Comparison of ENCODE assay signal across 7 cellular contexts in genomic region chr9:3181049-3181953, GRCh38.
DNase-seq lines count a peak whose midpoint lies in the region; ATAC-seq, FAIRE-seq and TF ChIP-seq lines count a peak whose summit lies in the region.

No MANE protein-coding gene starts in this region.

- WGBS in GM12878 (ENCODE audit: insufficient coverage, insufficient replicate concordance, low lambda C conversion rate, missing lambda C conversion rate) = 22% methylated on average over 63 of the region's 76 CpGs

- H3K4me2 ChIP-seq in GM12878 (ENCODE audit: control insufficient read depth, insufficient read depth) = no peak overlapping the region
- peak overlapping the region; percentile 39 for H3K4me2 ChIP-seq in keratinocyte (ENCODE audit: control insufficient read depth, extremely low read depth, insufficient read depth, low read depth, low read length)

- intact Hi-C loops in GM12878 (cut with micrococcal nuclease; ENCODE audit: unreplicated experiment) = loop anchor here (2.0 kb wide), 1 partner anchor 324 kb away; no protein-coding TSS in a partner anchor

- ATAC-seq in GM18517 (IDR thresholded peaks at IDR 0.05; ENCODE audit: unreplicated experiment) (peak; percentile 81), HG03521 (IDR thresholded peaks at IDR 0.05; ENCODE audit: unreplicated experiment) (peak; percentile 57), GM12878 (peak; percentile 68)

- dilution Hi-C loops in keratinocyte (cut with MboI; ENCODE audit: extremely low pct_ligation_motif_present, low sequenced_read_pairs) = loop anchor here (25.0 kb wide), 1 partner anchor 294 kb away; no protein-coding TSS in a partner anchor

- peak; percentile 50 for TF ChIP-seq RAD21 in GM12878 (IDR thresholded peaks at IDR 0.05; ENCODE audit: insufficient read depth, low read depth, low read length)

- no peak for TF ChIP-seq POLR2A in GM12878 (IDR thresholded peaks at IDR 0.05; ENCODE audit: low read depth, low read length)

- SMC1A ChIA-PET in GM12878 (lab: Charles Lee; ENCODE audit: uncharacterized antibody, unreplicated experiment) = interaction anchor here (1.3 to 1.6 kb wide), 2 partner anchors 10 to 323 kb away, joined by 4 to 5 read pairs; no protein-coding TSS in a partner anchor

- in situ Hi-C loops in GM12878 (cut with MboI) = loop anchor here (5.0 kb wide), 1 partner anchor 324 kb away; no protein-coding TSS in a partner anchor

- peaks cover 7 to 9% of the 10 kb centered on the region in 2 experiments for H3K27me3 ChIP-seq in GM12878 (replicated peaks in 1 of 2; ENCODE audit: control insufficient read depth in 2 of 2, insufficient read depth in 2 of 2, low read length in 1 of 2)
- peaks cover 26% of the 10 kb centered on the region for H3K27me3 ChIP-seq in keratinocyte (ENCODE audit: control insufficient read depth, extremely low read depth, insufficient read depth, low read length)

- no peak overlapping the region for H3K9ac ChIP-seq in GM12878 (ENCODE audit: control insufficient read depth, insufficient read depth, low read length)
- H3K9ac ChIP-seq in keratinocyte (ENCODE audit: control insufficient read depth, extremely low read depth, insufficient read depth, low read length) = no peak overlapping the region

- BruUV-seq in GM12878 (replicated peaks; lab: Mats Ljungman, UMichigan) = no TSS peak

- CTCF ChIA-PET in GM12878 (lab: Yijun Ruan, JAX) = interaction anchor here (1.0 to 1.7 kb wide), 2 partner anchors 10 to 322 kb away, joined by 3 to 8 read pairs; no protein-coding TSS in a partner anchor

- TF ChIP-seq CTCF in GM12878 (IDR thresholded peaks at IDR 0.05 in 2 of 3, conservative IDR thresholded peaks at IDR 0.05 in 1 of 3; ENCODE audit: control insufficient read depth in 2 of 3, extremely low read depth in 1 of 3, insufficient read depth in 1 of 3, low read depth in 3 of 3, low read length in 3 of 3) (peak; percentile 24 to 32 (median 30); a peak in 4 of 6 replicates), keratinocyte (optimal IDR thresholded peaks at IDR 0.05 in 1 of 3, IDR thresholded peaks at IDR 0.05 in 1 of 3, conservative IDR thresholded peaks at IDR 0.05 in 1 of 3; ENCODE audit: extremely low read depth in 1 of 3, insufficient read depth in 2 of 3, low read length in 3 of 3) (peak; percentile 48 to 90 (median 79))

- no peaks in the 10 kb centered on the region for H3K79me2 ChIP-seq in GM12878 (ENCODE audit: control insufficient read depth, insufficient read depth, low read length)
- H3K79me2 ChIP-seq in keratinocyte (ENCODE audit: control insufficient read depth, insufficient read depth, low read length) = no peaks in the 10 kb centered on the region

- no peaks in the 10 kb centered on the region for H3K9me1 ChIP-seq in keratinocyte (ENCODE audit: control insufficient read depth, extremely low read depth, insufficient read depth, low read length)

- H4K20me1 ChIP-seq in GM12878 (ENCODE audit: control insufficient read depth, insufficient read depth) (no peaks in the 10 kb centered on the region), keratinocyte (ENCODE audit: control insufficient read depth, extremely low read depth, insufficient read depth, low read length) (no peaks in the 10 kb centered on the region)

- H3K27ac ChIP-seq in GM12878 (ENCODE audit: control insufficient read depth, insufficient read depth) (no peak overlapping the region), keratinocyte (ENCODE audit: control insufficient read depth, insufficient read depth, low read length) (no peak overlapping the region)

- peak; percentile 62 for DNase-seq in NCI-H748 treated with DMSO at 0.1 percent for 48 hours (lab: John Stamatoyannopoulos, UW)
- no peak for DNase-seq in GM12878 (ENCODE audit: low read depth, low spot score)
- peak; percentile 1 for DNase-seq in keratinocyte (ENCODE audit: low read depth, low spot score)
- peak; percentile 13 to 38 (median 34) for DNase-seq in stimulated activated CD4-positive, alpha-beta T cell treated with anti-CD3 and anti-CD28 coated beads, TNF-alpha, amount 100 ng/mL, for 48 hours (ENCODE audit: low read depth in 3 of 3)
- no peak for DNase-seq in SIG-M5 (lab: John Stamatoyannopoulos, UW)

- no peaks in the 10 kb centered on the region for H3K36me3 ChIP-seq in GM12878 (ENCODE audit: control insufficient read depth in 2 of 2, insufficient read depth in 2 of 2, low read length in 1 of 2)
- H3K36me3 ChIP-seq in keratinocyte (ENCODE audit: control insufficient read depth in 2 of 2, extremely low read depth in 1 of 2, insufficient read depth in 2 of 2, low read length in 2 of 2) = no peaks in the 10 kb centered on the region

- POLR2A ChIA-PET in GM12878 (lab: Charles Lee) = no interaction called here

- FAIRE-seq in GM12878 (lab: Jason Lieb, UNC) = no peak
- FAIRE-seq in keratinocyte (lab: Jason Lieb, UNC) = no peak

- H3K4me3 ChIP-seq in GM12878 = no peak overlapping the region
- H3K4me3 ChIP-seq in keratinocyte (ENCODE audit: control insufficient read depth in 2 of 3, extremely low read depth in 1 of 3, insufficient read depth in 2 of 3, low read depth in 1 of 3, low read length in 3 of 3) = peak overlapping the region in 2 of 3 experiments; percentile 18 to 20

- H2AFZ ChIP-seq in GM12878 (ENCODE audit: control insufficient read depth, low read depth, low read length) (no peak overlapping the region), keratinocyte (ENCODE audit: control insufficient read depth, low read length) (peak overlapping the region; percentile 35)

- H3K9me3 ChIP-seq in GM12878 (replicated peaks; ENCODE audit: control insufficient read depth, insufficient read depth, low read length) = no peaks in the 10 kb centered on the region
- no peaks in the 10 kb centered on the region for H3K9me3 ChIP-seq in keratinocyte (ENCODE audit: control insufficient read depth, low read depth, low read length)

- TF ChIP-seq EP300 in GM12878 (IDR thresholded peaks at IDR 0.05; ENCODE audit: borderline replicate concordance in 1 of 2, control insufficient read depth in 1 of 2, low read depth in 2 of 2, low read length in 2 of 2) = no peak

- H3K4me1 ChIP-seq in GM12878 (ENCODE audit: control insufficient read depth, insufficient read depth, low read length) (no peaks in the 10 kb centered on the region), keratinocyte (ENCODE audit: control insufficient read depth, extremely low read depth, insufficient read depth, low read length) (no peaks in the 10 kb centered on the region)

- RAD21 ChIA-PET in GM12878 (lab: Charles Lee; ENCODE audit: unreplicated experiment) = no interaction called here

TF ChIP-seq in GM12878, 131 proteins besides CTCF, POLR2A, EP300 and RAD21:
- TF ChIP-seq CEBPB (IDR thresholded peaks at IDR 0.05; ENCODE audit: borderline replicate concordance in 1 of 2, low read depth in 2 of 2, low read length in 2 of 2) (no peak), SMC3 (IDR thresholded peaks at IDR 0.05; ENCODE audit: borderline replicate concordance, low read length) (peak; percentile 12; the same call in 1 of the 2 replicates), BCL11A (IDR thresholded peaks at IDR 0.05; ENCODE audit: low read depth, low read length) (no peak)

Comparison
In these comparisons a context has a peak if more than half of its experiments do, and no peak if none do; other contexts are left out.
1. DNase-seq: peak in NCI-H748 treated with DMSO at 0.1 percent for 48 hours (single experiment), keratinocyte (single experiment) and stimulated activated CD4-positive, alpha-beta T cell treated with anti-CD3 and anti-CD28 coated beads, TNF-alpha, amount 100 ng/mL, for 48 hours (3 of 3); none in GM12878 (single experiment) and SIG-M5 (single experiment).
2. Peak in every context shown above with its lines, with median percentiles within 50 percentile points of each other: ATAC-seq.